In the genomic region with DNA sequence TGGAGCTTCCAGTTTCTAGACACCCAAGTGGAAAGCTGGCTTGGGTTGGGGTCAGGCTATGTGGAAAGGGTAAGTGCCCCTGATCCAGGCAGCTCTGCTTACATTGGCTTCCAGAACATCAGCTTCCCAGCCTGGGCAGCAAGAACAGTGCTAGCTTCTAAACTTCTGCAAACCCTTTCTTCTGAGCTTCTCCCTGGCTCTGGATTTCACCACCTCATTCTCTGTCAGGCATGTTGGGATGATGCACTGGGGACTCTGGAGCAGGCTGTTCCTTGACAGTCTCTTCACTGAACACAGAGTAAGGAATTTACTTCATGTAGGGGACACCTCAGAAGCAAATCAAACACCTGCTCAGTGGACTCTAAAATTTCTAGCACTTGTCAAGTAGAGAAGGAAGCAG, we compare ENCODE assay signal across 35 cellular contexts.
"Had no signal": no experiment of that assay in that cellular context is flagged by ENCODE, and none has a peak within 500 bp of the region (broad histone marks: within the 10 kb centered on the region; RNA-seq: fewer than 3 reads in every experiment).

No MANE protein-coding gene starts in this region.

- H3K27me3 ChIP-seq: MG63 had no signal

- H3K27ac ChIP-seq: KMS-11 had no signal

- DNase-seq: Karpas-422, Kasumi-1, KG1, MG63, MM.1S, MV-4-11, NCI-H1048, NCI-H1092, NCI-H1092 treated with DMSO at 0.1 percent for 48 hours, NCI-H1105, NCI-H1105 treated with DMSO at 0.1 percent for 48 hours, NCI-H1417, NCI-H1417 treated with DMSO at 0.1 percent for 48 hours, NCI-H1436, NCI-H1436 treated with DMSO at 0.1 percent for 48 hours, NCI-H146, NCI-H1694, NCI-H1694 treated with DMSO at 0.1 percent for 48 hours, NCI-H187, NCI-H187 treated with DMSO at 0.1 percent for 48 hours, NCI-H1930, NCI-H2029, NCI-H2029 treated with DMSO at 0.1 percent for 48 hours, NCI-H2081, NCI-H2081 treated with DMSO at 0.1 percent for 48 hours, NCI-H2107, NCI-H2171, NCI-H2171 treated with DMSO at 0.1 percent for 48 hours, NCI-H2227 treated with DMSO at 0.1 percent for 48 hours, NCI-H226, NCI-H345, NCI-H446, NCI-H446 treated with DMSO at 0.1 percent for 48 hours, NCI-H510A had no signal

- H3K9me3 ChIP-seq: MG63 had no signal

- H3K4me3 ChIP-seq: MG63 had no signal

- H3K4me2 ChIP-seq: KMS-11 had no signal

- H3K36me3 ChIP-seq: MG63 had no signal
